ENCODE assay signal across 9 cellular contexts in the genomic region with DNA sequence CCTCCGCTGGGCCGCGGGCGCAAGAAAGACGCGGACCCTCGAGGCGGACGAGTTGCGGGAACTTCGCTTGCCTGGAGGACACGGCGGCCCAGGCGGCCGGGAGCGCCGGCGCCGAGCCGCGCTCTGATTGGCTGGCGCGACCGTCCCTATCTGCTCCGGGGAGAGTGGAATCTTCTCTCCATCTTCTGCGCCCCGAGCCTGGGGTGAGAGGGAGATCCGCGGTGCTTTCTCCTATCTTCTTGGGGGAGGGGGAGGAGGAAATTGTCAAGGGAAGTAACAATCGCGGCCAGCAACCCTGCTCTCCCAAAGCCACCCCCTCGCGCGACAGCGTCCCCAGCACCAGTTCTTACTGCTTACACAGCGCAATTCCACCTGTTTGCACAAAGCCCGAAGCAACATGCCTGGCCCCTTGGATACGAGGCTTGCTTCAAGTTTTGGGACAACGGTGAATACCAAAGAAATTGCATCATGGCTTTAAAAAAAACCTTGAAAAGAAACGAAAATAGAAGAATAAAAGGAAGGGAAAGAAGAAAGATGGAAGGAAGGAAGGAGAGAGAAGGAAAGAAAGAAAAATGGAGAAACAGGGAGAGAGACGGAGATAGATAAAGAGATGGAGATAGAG. TPM values are rescaled to one million over a fixed set of nuclear protein-coding genes. Genes with fewer than 3 reads are reported as not detected.
DNase-seq lines count a peak whose midpoint lies in the region; ATAC-seq and TF ChIP-seq lines count a peak whose summit lies in the region.
"Had no signal": no experiment of that assay in that cellular context is flagged by ENCODE, and none has a peak within 500 bp of the region (broad histone marks: within the 10 kb centered on the region; RNA-seq: fewer than 3 reads in every experiment).

No MANE protein-coding gene starts in this region.

- H3K4me3 ChIP-seq in coronary artery, result peak overlapping the region; percentile 52

- H3K36me3 Mint-ChIP-seq in neural crest cell (ENCODE audit: low read depth), result peaks cover 15% of the 10 kb centered on the region

- H3K4me1 Mint-ChIP-seq in neural crest cell, result peaks cover 63% of the 10 kb centered on the region

- H3K4me1 ChIP-seq in ES-I3 (ENCODE audit: insufficient read depth, low read length), result peaks cover 8% of the 10 kb centered on the region; the same call in 1 of the 2 replicates

- no peaks in the 10 kb centered on the region for H3K9me3 Mint-ChIP-seq in neural crest cell

- peak overlapping the region; percentile 92 for H3K27ac Mint-ChIP-seq in neural crest cell (ENCODE audit: unreplicated experiment)

- no peaks in the 10 kb centered on the region for H3K36me3 ChIP-seq in ES-I3 (ENCODE audit: insufficient read depth, low read length)

- peak overlapping the region; percentile 95 for H3K4me3 Mint-ChIP-seq in neural crest cell

- TF ChIP-seq CTCF in coronary artery (IDR thresholded peaks at IDR 0.05), result no peak
- no peak for TF ChIP-seq CTCF in neural crest cell (conservative IDR thresholded peaks at IDR 0.05)

- H3K27ac ChIP-seq in coronary artery, result no peak overlapping the region

- peaks cover 87% of the 10 kb centered on the region for H3K27me3 Mint-ChIP-seq in neural crest cell (ENCODE audit: low read depth)

- peak; percentile 26 for DNase-seq in NCI-H146 treated with DMSO at 0.1 percent for 48 hours (lab: John Stamatoyannopoulos, UW; ENCODE audit: unreplicated experiment)
- DNase-seq in coronary artery (ENCODE audit: low spot score), result no peak
- DNase-seq in neural crest cell (ENCODE audit: low read depth, low spot score), result peak; percentile 60
- no peak for DNase-seq in stimulated activated CD4-positive, alpha-beta T cell treated with anti-CD3 and anti-CD28 coated beads, Interleukin-15, amount 100 ng/mL, for 24 hours
- DNase-seq in activated effector memory CD4-positive, alpha-beta T cell treated with Interleukin-2 at 50 U/mL for 16 hours, result no peak
- DNase-seq in GM19238 (ENCODE audit: insufficient read length, low spot score), result no peak

- H3K9ac ChIP-seq in ES-I3 (ENCODE audit: low read depth, low read length), result peak overlapping the region; percentile 70

- ATAC-seq in GM21576 (IDR thresholded peaks at IDR 0.05; ENCODE audit: unreplicated experiment), result no peak

- no peaks in the 10 kb centered on the region for H3K9me3 ChIP-seq in ES-I3 (ENCODE audit: control insufficient read depth, insufficient read depth, low read length)

RNA-seq across cellular contexts. Expression of gene SOX21, which starts 4.8 kb away (rescaled TPM):
- total RNA-seq in neural crest cell, result 71.8 and 79.5 TPM in 2 replicates
- total RNA-seq: kidney epithelial cell had no signal

Comparison
In these comparisons a context has a peak if more than half of its experiments do, and no peak if none do; other contexts are left out.
1. DNase-seq: peak in NCI-H146 treated with DMSO at 0.1 percent for 48 hours (single experiment) and neural crest cell (single experiment); none in coronary artery (single experiment), stimulated activated CD4-positive, alpha-beta T cell treated with anti-CD3 and anti-CD28 coated beads, Interleukin-15, amount 100 ng/mL, for 24 hours (single experiment), activated effector memory CD4-positive, alpha-beta T cell treated with Interleukin-2 at 50 U/mL for 16 hours (single experiment) and GM19238 (single experiment).